26 cellular contexts compared by ENCODE assay signal in the genomic region with DNA sequence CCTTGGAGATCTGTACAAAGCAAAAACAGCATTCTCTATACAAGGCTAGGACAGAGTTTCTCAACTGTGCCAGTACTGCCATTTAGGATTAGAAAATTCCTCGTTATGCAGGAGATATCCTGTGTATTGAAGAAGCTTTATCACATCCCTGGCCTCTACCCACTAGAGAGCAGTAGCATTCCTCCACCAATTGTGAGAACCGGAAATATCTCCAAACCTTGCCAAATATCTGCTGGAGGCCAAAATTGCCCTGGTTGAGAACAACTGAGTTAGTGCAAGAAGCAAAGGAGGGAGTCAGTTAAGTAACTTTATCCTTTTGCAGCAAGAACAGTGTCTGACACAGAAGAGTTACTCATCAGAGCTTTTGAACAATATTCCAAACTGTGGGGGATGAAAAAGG. TPM values are rescaled to one million over a fixed set of nuclear protein-coding genes. Genes with fewer than 3 reads are reported as not detected.
DNase-seq lines count a peak whose midpoint lies in the region; ATAC-seq, FAIRE-seq and TF ChIP-seq lines count a peak whose summit lies in the region.
"Had no signal": no experiment of that assay in that cellular context is flagged by ENCODE, and none has a peak within 500 bp of the region (broad histone marks: within the 10 kb centered on the region; RNA-seq: fewer than 3 reads in every experiment).

No MANE protein-coding gene starts in this region.

- TF ChIP-seq CTCF in choroid plexus epithelial cell (conservative IDR thresholded peaks at IDR 0.05; ENCODE audit: low read depth, low read length) (peak; percentile 52), kidney (IDR thresholded peaks at IDR 0.05; ENCODE audit: borderline replicate concordance, extremely low read depth, insufficient read depth) (peak; percentile 13), lower leg skin (IDR thresholded peaks at IDR 0.05) (no peak)

- H3K4me1 ChIP-seq in GM23248 (ENCODE audit: insufficient read depth) (peaks cover 9% of the 10 kb centered on the region; the same call in 1 of the 2 replicates), kidney (ENCODE audit: control insufficient read depth in 1 of 2, insufficient read depth in 1 of 2, low read depth in 1 of 2, low read length in 2 of 2) (no peaks in the 10 kb centered on the region)
- H3K4me1 ChIP-seq: pancreas, right lobe of liver had no signal

- no peaks in the 10 kb centered on the region for H3K79me2 ChIP-seq in GM23248 (ENCODE audit: insufficient read depth)

- peaks cover 7% of the 10 kb centered on the region for H3F3A ChIP-seq in GM23248 (ENCODE audit: insufficient read depth)

- H3K4me3 ChIP-seq in GM23248 (no peak overlapping the region), choroid plexus epithelial cell (ENCODE audit: low read depth, low read length) (no peak overlapping the region), kidney (ENCODE audit: low read length in 2 of 2) (no peak overlapping the region), lower leg skin (ENCODE audit: low read depth, poor library complexity, severe bottlenecking) (no peak overlapping the region)
- H3K4me3 ChIP-seq: pancreas, right lobe of liver, thoracic aorta had no signal

- ATAC-seq in GM21528 (IDR thresholded peaks at IDR 0.05; ENCODE audit: low FRiP score, unreplicated experiment): no peak
- ATAC-seq in HG02870 (IDR thresholded peaks at IDR 0.05; ENCODE audit: unreplicated experiment): no peak
- ATAC-seq: activated CD8-positive, alpha-beta T cell treated with anti-CD3 and anti-CD28 coated beads, Interleukin-2, amount 10 ng/mL, durations not matched to agents 7 days and 5 days; naive thymus-derived CD4-positive, alpha-beta T cell; PC-3 had no signal

- no peaks in the 10 kb centered on the region for H4K20me1 ChIP-seq in GM23248 (ENCODE audit: insufficient read depth)

- H3K27me3 ChIP-seq in GM23248 (replicated peaks; ENCODE audit: insufficient read depth): peaks cover 16% of the 10 kb centered on the region
- H3K27me3 ChIP-seq: pancreas, right lobe of liver had no signal

- DNase-seq in GM23248: peak; percentile 53
- DNase-seq in OCI-M1 (lab: John Stamatoyannopoulos, UW): peak; percentile 18
- peak; percentile 77 for DNase-seq in choroid plexus epithelial cell (ENCODE audit: low read depth)
- no peak for DNase-seq in kidney
- no peak for DNase-seq in lower leg skin (ENCODE audit: low spot score in 2 of 2)
- no peak for DNase-seq in NCI-H1694 (lab: John Stamatoyannopoulos, UW)
- DNase-seq: activated CD4-positive, CD25-positive, alpha-beta regulatory T cell treated with anti-CD3 and anti-CD28 coated beads, Interleukin-2, amount 50 U/mL, for 72 hours; activated CD8-positive, alpha-beta T cell treated with anti-CD3 and anti-CD28 coated beads, Interleukin-2, amount 10 ng/mL, durations not matched to agents 7 days and 5 days; activated T-cell treated with anti-CD3 and anti-CD28 coated beads, Interleukin-2, amount 50 U/mL, for 1 hour; amniotic stem cell; CD4-positive, CD25-positive, alpha-beta regulatory T cell; DMS 273 treated with DMSO at 0.1 percent for 48 hours; MM.1S; naive thymus-derived CD4-positive, alpha-beta T cell; NCI-H1436; NCI-H748 treated with DMSO at 0.1 percent for 48 hours; pancreas; PC-3; right lobe of liver; SHP77 treated with DMSO at 0.1 percent for 48 hours; T1000 had no signal

- H3K4me2 ChIP-seq in GM23248 (ENCODE audit: unreplicated experiment): no peak overlapping the region

- no peaks in the 10 kb centered on the region for H3K9me2 ChIP-seq in GM23248 (ENCODE audit: insufficient read depth)

- H3K27ac ChIP-seq in GM23248: no peak overlapping the region
- no peak overlapping the region for H3K27ac ChIP-seq in kidney (ENCODE audit: low read depth in 2 of 2, low read length in 2 of 2)
- H3K27ac ChIP-seq: pancreas, right lobe of liver, thoracic aorta had no signal

- H3K36me3 ChIP-seq in GM23248 (ENCODE audit: low read depth): no peaks in the 10 kb centered on the region
- H3K36me3 ChIP-seq in kidney (ENCODE audit: control insufficient read depth in 1 of 2, insufficient read depth in 2 of 2, low read length in 2 of 2): no peaks in the 10 kb centered on the region
- H3K36me3 ChIP-seq: pancreas, right lobe of liver, thoracic aorta had no signal

- in situ Hi-C loops in GM23248 (cut with MboI): no loop called here

- H3K9ac ChIP-seq in GM23248 (no peak overlapping the region), kidney (ENCODE audit: low read length in 2 of 2) (no peak overlapping the region)

- intact Hi-C loops in kidney (cut with DNase I): no loop called here
- intact Hi-C loops in lower leg skin (cut with DNase I; ENCODE audit: low total_unique reads): no loop called here

- no peak for TF ChIP-seq POLR2A in lower leg skin (IDR thresholded peaks at IDR 0.05)

- WGBS in GM23248 (ENCODE audit: low coverage in 1 of 2, low lambda C conversion rate in 2 of 2, missing lambda C conversion rate in 2 of 2), 2 experiments: 32 to 40% methylated on average over 2 of the region's 2 CpGs
- WGBS in lower leg skin, 2 donors: 27 to 29% methylated on average over 2 of the region's 2 CpGs

- H3K9me3 ChIP-seq in GM23248 (ENCODE audit: low read depth): no peaks in the 10 kb centered on the region
- no peaks in the 10 kb centered on the region for H3K9me3 ChIP-seq in kidney (ENCODE audit: control insufficient read depth in 1 of 2, low read length in 2 of 2)
- H3K9me3 ChIP-seq: pancreas, right lobe of liver, thoracic aorta had no signal

- FAIRE-seq in kidney (lab: Jason Lieb, UNC): no peak
- FAIRE-seq: pancreas had no signal

- H2AFZ ChIP-seq in GM23248: no peak overlapping the region

RNA-seq across cellular contexts. Expression of a gene that starts 16.2 kb away (rescaled TPM):
- not detected in 2 replicates for total RNA-seq in GM23248 (2014; rRNA removed; shearing (Covaris generic))
- not detected in 2 replicates for polyA plus RNA-seq in GM23248 (2016; fragmentation: Nextera tagmentation; extraction: Ambion mirVana)
- 16.9 TPM for total RNA-seq in kidney
- 3.6 TPM for polyA plus RNA-seq in kidney (ENCODE audit: insufficient read depth, low read depth, low replicate concordance)
- total RNA-seq in lower leg skin: 1 to 10 TPM in 1 of 4 donors, under 1 TPM in 3; 0.34 to 2.6 (median 0.59) TPM
- total RNA-seq: activated CD8-positive, alpha-beta T cell treated with anti-CD3 and anti-CD28 coated beads, Interleukin-2, amount 10 ng/mL, durations not matched to agents 7 days and 5 days; CD4-positive, CD25-positive, alpha-beta regulatory T cell; fibroblast of villous mesenchyme had no signal
- polyA plus RNA-seq: AG04450; CD4-positive, CD25-positive, alpha-beta regulatory T cell; naive thymus-derived CD4-positive, alpha-beta T cell had no signal

Comparison
In these comparisons a context has a peak if more than half of its experiments do, and no peak if none do; other contexts are left out.
1. DNase-seq: peak in GM23248 (single experiment), OCI-M1 (single experiment) and choroid plexus epithelial cell (single experiment); none in kidney (single experiment), lower leg skin (0 of 2) and NCI-H1694 (single experiment).
2. CTCF ChIP-seq: peak in choroid plexus epithelial cell (single experiment) and kidney (single experiment); none in lower leg skin (0 of 3).